In genomic region chr12:6049992-6050391, GRCh38 we compare ENCODE assay signal across 19 cellular contexts.
"Had no signal": no experiment of that assay in that cellular context is flagged by ENCODE, and none has a peak within 500 bp of the region (broad histone marks: within the 10 kb centered on the region; RNA-seq: fewer than 3 reads in every experiment).

No MANE protein-coding gene starts in this region.

- H3K36me3 ChIP-seq: prostate gland, tibial artery had no signal

- H3K4me3 ChIP-seq: body of pancreas, dorsolateral prefrontal cortex, prostate gland, right atrium auricular region, tibial artery had no signal

- H3K4me3 Mint-ChIP-seq: activated naive CD8-positive, alpha-beta T cell; activated T-helper 1 cell treated with anti-CD3 and anti-CD28 coated beads, Interleukin-12 subunit alpha, Interleukin-12 subunit beta, Interleukin-2, Interleukin-4 antibody, amounts not matched to agents 30 ng/mL and 10 ng/mL and 1 ng/mL, durations not matched to agents 14 hours and 24 hours and 36 hours; T-helper 17 cell had no signal

- FAIRE-seq: keratinocyte, urothelium cell line had no signal

- H3K4me1 ChIP-seq: body of pancreas, prostate gland had no signal

- H3K9me3 ChIP-seq: body of pancreas, prostate gland, right atrium auricular region, tibial artery had no signal

- H3K27ac Mint-ChIP-seq: activated naive CD8-positive, alpha-beta T cell; activated T-helper 1 cell treated with anti-CD3 and anti-CD28 coated beads, Interleukin-12 subunit alpha, Interleukin-12 subunit beta, Interleukin-2, Interleukin-4 antibody, amounts not matched to agents 30 ng/mL and 10 ng/mL and 1 ng/mL, durations not matched to agents 14 hours and 24 hours and 36 hours; T-helper 17 cell had no signal

- H3K27me3 ChIP-seq: body of pancreas, right atrium auricular region, tibial artery had no signal

- H3K27ac ChIP-seq: body of pancreas, dorsolateral prefrontal cortex, foreskin keratinocyte, prostate gland, right atrium auricular region, VCaP had no signal

- H3K36me3 Mint-ChIP-seq: activated naive CD8-positive, alpha-beta T cell had no signal

- DNase-seq: activated CD4-positive, alpha-beta T cell treated with anti-CD3 and anti-CD28 coated beads, Interleukin-2, amount 50 U/mL, for 4 hours; amniotic stem cell; body of pancreas; dorsolateral prefrontal cortex; foreskin keratinocyte; glutamatergic neuron; hypothalamus; occipital lobe; stimulated activated CD4-positive, alpha-beta T cell treated with anti-CD3 and anti-CD28 coated beads, Interleukin-2, amount 100 ng/mL, for 24 hours; stimulated activated naive CD4-positive, alpha-beta T cell treated with Interleukin-2 at 50 U/mL for 16 hours; T-helper 17 cell had no signal

- H3K9me3 Mint-ChIP-seq: activated T-helper 1 cell treated with anti-CD3 and anti-CD28 coated beads, Interleukin-12 subunit alpha, Interleukin-12 subunit beta, Interleukin-2, Interleukin-4 antibody, amounts not matched to agents 30 ng/mL and 10 ng/mL and 1 ng/mL, durations not matched to agents 14 hours and 24 hours and 36 hours had no signal

- ATAC-seq: body of pancreas, foreskin keratinocyte, T-helper 17 cell had no signal
